ENCODE assay signal across 15 cellular contexts in genomic region chr1:45488978-45489377, GRCh38. TPM values are rescaled to one million over a fixed set of nuclear protein-coding genes. Genes with fewer than 3 reads are reported as not detected.
DNase-seq lines count a peak whose midpoint lies in the region; ATAC-seq and TF ChIP-seq lines count a peak whose summit lies in the region.
"Had no signal": no experiment of that assay in that cellular context is flagged by ENCODE, and none has a peak within 500 bp of the region (broad histone marks: within the 10 kb centered on the region; RNA-seq: fewer than 3 reads in every experiment).

No MANE protein-coding gene starts in this region.

- POLR2A ChIA-PET in PC-3 (lab: Charles Lee; ENCODE audit: unreplicated experiment), result no interaction called here

- no peak overlapping the region for H3K27ac ChIP-seq in PC-3 (ENCODE audit: low read length)
- H3K27ac ChIP-seq: epithelial cell of prostate, transverse colon had no signal

- H3K4me1 ChIP-seq in ES-I3 (ENCODE audit: insufficient read depth, low read length), result no peaks in the 10 kb centered on the region
- peaks cover 11% of the 10 kb centered on the region for H3K4me1 ChIP-seq in PC-3 (ENCODE audit: insufficient read depth, low read length)

- H3K79me2 ChIP-seq in PC-3 (ENCODE audit: low read length), result no peaks in the 10 kb centered on the region

- CTCF ChIA-PET in PC-3 (lab: Charles Lee), result no interaction called here

- no peaks in the 10 kb centered on the region for H3K9me2 ChIP-seq in PC-3 (replicated peaks; ENCODE audit: low read length)

- no peak overlapping the region for H2AFZ ChIP-seq in PC-3 (ENCODE audit: low read length)

- no peaks in the 10 kb centered on the region for H3K36me3 ChIP-seq in ES-I3 (ENCODE audit: insufficient read depth, low read length)
- H3K36me3 ChIP-seq in PC-3 (ENCODE audit: low read depth, low read length), result no peaks in the 10 kb centered on the region
- no peaks in the 10 kb centered on the region for H3K36me3 ChIP-seq in H7 (replicated peaks; ENCODE audit: control insufficient read depth, insufficient read depth, low read length)
- H3K36me3 ChIP-seq: transverse colon had no signal

- TF ChIP-seq CTCF in PC-3 (conservative IDR thresholded peaks at IDR 0.05; ENCODE audit: low read depth, low read length), result no peak

- no peaks in the 10 kb centered on the region for H3F3A ChIP-seq in PC-3 (ENCODE audit: low read length, unreplicated experiment)

- H4K20me1 ChIP-seq in PC-3 (ENCODE audit: low read length), result no peaks in the 10 kb centered on the region

- intact Hi-C loops in PC-3 (cut with micrococcal nuclease), result no loop called here

- H3K9me3 ChIP-seq in ES-I3 (ENCODE audit: control insufficient read depth, insufficient read depth, low read length), result no peaks in the 10 kb centered on the region
- H3K9me3 ChIP-seq in PC-3 (ENCODE audit: low read length), result no peaks in the 10 kb centered on the region
- H3K9me3 ChIP-seq: transverse colon had no signal

- H3K4me3 ChIP-seq in PC-3 (ENCODE audit: low read length) (peak overlapping the region; percentile 80; the same call in 1 of the 2 replicates), H7 (ENCODE audit: insufficient read depth, low read depth, low read length) (no peak overlapping the region; the same call in 1 of the 2 replicates)

- H3K4me2 ChIP-seq in PC-3 (ENCODE audit: low read length), result peak overlapping the region; percentile 97

- no TSS peak for BruUV-seq in PC-3 (replicated peaks; lab: Mats Ljungman, UMichigan)

- H3K9ac ChIP-seq in ES-I3 (ENCODE audit: low read depth, low read length), result peak overlapping the region; percentile 87; the same call in 1 of the 2 replicates
- no peak overlapping the region for H3K9ac ChIP-seq in PC-3 (ENCODE audit: low read length)

- DNase-seq in NCI-H82 (lab: John Stamatoyannopoulos, UW) (peak; percentile 61), NCI-H82 treated with DMSO at 0.1 percent for 48 hours (lab: John Stamatoyannopoulos, UW; ENCODE audit: unreplicated experiment) (no peak), PC-3 (no peak), left kidney (ENCODE audit: low read depth, low spot score) (peak; percentile 23), H7 (no peak), mucosa of gallbladder (ENCODE audit: low spot score) (no peak)
- DNase-seq: amniotic stem cell, DMS153, mesendoderm, NCI-H510A, transverse colon had no signal

- ATAC-seq in PC-3 (no peak), HG03520 (IDR thresholded peaks at IDR 0.05; ENCODE audit: unreplicated experiment) (no peak)
- ATAC-seq: sciatic nerve had no signal

- H3K27me3 ChIP-seq in PC-3 (ENCODE audit: low read length) (no peaks in the 10 kb centered on the region), H7 (ENCODE audit: control insufficient read depth, insufficient read depth, low read length) (peaks cover 11% of the 10 kb centered on the region; the same call in 1 of the 2 replicates)
- H3K27me3 ChIP-seq: transverse colon had no signal

RNA-seq across cellular contexts. Expression of gene TESK2, which starts 2.0 kb away (rescaled TPM):
- total RNA-seq in PC-3 (2014; rRNA removed) (6.0 and 6.5 TPM in 2 replicates), mucosa of gallbladder (6.0 TPM)
- total RNA-seq in H7 (2014; rRNA removed; shearing (Covaris generic)), result 14.5 and 17.7 TPM in 2 replicates

RNA-seq across cellular contexts. Expression of gene CCDC163, which starts 10.9 kb away (rescaled TPM):
- 3.9 and 5.7 TPM in 2 replicates for total RNA-seq in PC-3 (2014; rRNA removed)
- total RNA-seq in H7 (2014; rRNA removed; shearing (Covaris generic)), result 2.8 and 3.4 TPM in 2 replicates
- 0.89 TPM for total RNA-seq in mucosa of gallbladder

RNA-seq across cellular contexts. Expression of gene MMACHC, which starts 11.1 kb away (rescaled TPM):
- 6.6 and 9.2 TPM in 2 replicates for total RNA-seq in PC-3 (2014; rRNA removed)
- 10.5 and 11.7 TPM in 2 replicates for total RNA-seq in H7 (2014; rRNA removed; shearing (Covaris generic))
- total RNA-seq in mucosa of gallbladder, result 7.5 TPM

RNA-seq across cellular contexts. Expression of gene PRDX1, which starts 32.7 kb away (rescaled TPM):
- total RNA-seq in PC-3 (2014; rRNA removed) (749 and 967 TPM in 2 replicates), mucosa of gallbladder (435 TPM)
- 2,468 and 2,910 TPM in 2 replicates for total RNA-seq in H7 (2014; rRNA removed; shearing (Covaris generic))

Comparison
In these comparisons a context has a peak if more than half of its experiments do, and no peak if none do; other contexts are left out.
1. DNase-seq: peak in NCI-H82 (single experiment) and left kidney (single experiment); none in NCI-H82 treated with DMSO at 0.1 percent for 48 hours (single experiment), PC-3 (single experiment), H7 (single experiment) and mucosa of gallbladder (single experiment).